ENCODE assay signal across 24 cellular contexts in genomic region chr9:5578018-5578697, GRCh38. TPM values are rescaled to one million over a fixed set of nuclear protein-coding genes. Genes with fewer than 3 reads are reported as not detected.
DNase-seq lines count a peak whose midpoint lies in the region; ATAC-seq and TF ChIP-seq lines count a peak whose summit lies in the region.
"Had no signal": no experiment of that assay in that cellular context is flagged by ENCODE, and none has a peak within 500 bp of the region (broad histone marks: within the 10 kb centered on the region; RNA-seq: fewer than 3 reads in every experiment).

No MANE protein-coding gene starts in this region.

- intact Hi-C loops in IMR-90 (cut with micrococcal nuclease) (no loop called here), upper lobe of right lung (cut with DNase I) (no loop called here)

- no peak for ATAC-seq in IMR-90 (ENCODE audit: low read depth)
- no peak for ATAC-seq in GM21825 (IDR thresholded peaks at IDR 0.05; ENCODE audit: unreplicated experiment)
- ATAC-seq in GM18867 (IDR thresholded peaks at IDR 0.05; ENCODE audit: unreplicated experiment): no peak
- no peak for ATAC-seq in upper lobe of right lung
- ATAC-seq in HG02884 (IDR thresholded peaks at IDR 0.05; ENCODE audit: unreplicated experiment): no peak

- TF ChIP-seq CTCF in AG09319 (IDR thresholded peaks at IDR 0.05; ENCODE audit: low read depth, low read length): no peak
- TF ChIP-seq CTCF in IMR-90 (conservative IDR thresholded peaks at IDR 0.05; ENCODE audit: low read depth, low read length): no peak
- TF ChIP-seq CTCF in epithelial cell of esophagus (IDR thresholded peaks at IDR 0.05; ENCODE audit: insufficient read depth, low read depth, low read length, missing control alignments): no peak
- no peak for TF ChIP-seq CTCF in upper lobe of right lung (IDR thresholded peaks at IDR 0.05)

- H3K56ac ChIP-seq in IMR-90 (ENCODE audit: extremely low read depth, insufficient read depth, low read length): no peak overlapping the region

- H3K18ac ChIP-seq in IMR-90 (ENCODE audit: low read depth, low read length): no peak overlapping the region

- no peak overlapping the region for H3K27ac ChIP-seq in IMR-90 (ENCODE audit: insufficient read depth, low read length)
- H3K27ac ChIP-seq in upper lobe of right lung: no peak overlapping the region
- H3K27ac ChIP-seq: esophagus muscularis mucosa, KMS-11, VCaP had no signal

- H2AK5ac ChIP-seq in IMR-90 (ENCODE audit: low read depth, low read length): no peak overlapping the region

- BruUV-seq in IMR-90 (replicated peaks; lab: Mats Ljungman, UMichigan): no TSS peak

- H3K79me1 ChIP-seq in IMR-90 (ENCODE audit: low read depth in 1 of 2, low read length in 2 of 2): peaks cover 0 to 4% of the 10 kb centered on the region in 2 experiments; a peak in 2 of 4 replicates

- no peak overlapping the region for H2BK20ac ChIP-seq in IMR-90 (ENCODE audit: low read depth, low read length)

- no peaks in the 10 kb centered on the region for H3K27me3 ChIP-seq in IMR-90 (ENCODE audit: control insufficient read depth, insufficient read depth, low read length)
- H3K27me3 ChIP-seq in upper lobe of right lung: no peaks in the 10 kb centered on the region
- H3K27me3 ChIP-seq: ascending aorta, esophagus muscularis mucosa, tibial nerve had no signal

- H3K4me3 ChIP-seq in IMR-90 (ENCODE audit: insufficient read depth, low read depth, low read length): no peak overlapping the region
- H3K4me3 ChIP-seq in epithelial cell of esophagus (ENCODE audit: low read length): no peak overlapping the region
- no peak overlapping the region for H3K4me3 ChIP-seq in upper lobe of right lung
- H3K4me3 ChIP-seq: ascending aorta, esophagus muscularis mucosa, tibial nerve had no signal

- no peak overlapping the region for H4K91ac ChIP-seq in IMR-90 (ENCODE audit: insufficient read depth, low read depth, low read length)

- no peak overlapping the region for H2AFZ ChIP-seq in IMR-90 (replicated peaks; ENCODE audit: low read length, poor library complexity)

- H2BK15ac ChIP-seq in IMR-90 (ENCODE audit: low read depth, low read length): no peak overlapping the region

- no peak for TF ChIP-seq POLR2A in IMR-90 (IDR thresholded peaks at IDR 0.05; ENCODE audit: low read depth, low read length)

- no peak overlapping the region for H3K23ac ChIP-seq in IMR-90 (ENCODE audit: low read depth, low read length)

- peaks cover 2% of the 10 kb centered on the region for H3K4me1 ChIP-seq in IMR-90 (ENCODE audit: control insufficient read depth, insufficient read depth, low read length)
- H3K4me1 ChIP-seq in upper lobe of right lung: no peaks in the 10 kb centered on the region

- no peak overlapping the region for H3K9ac ChIP-seq in IMR-90 (ENCODE audit: low read depth, low read length)
- H3K9ac ChIP-seq: KMS-11 had no signal

- no peak for TF ChIP-seq RAD21 in IMR-90 (IDR thresholded peaks at IDR 0.05; ENCODE audit: low read length)

- POLR2A ChIA-PET in IMR-90 (lab: Charles Lee; ENCODE audit: unreplicated experiment): no interaction called here

- dilution Hi-C loops in IMR-90 (cut with HindIII; ENCODE audit: low sequenced_read_pairs, unreplicated experiment): no loop called here

- no peak overlapping the region for H3K4me2 ChIP-seq in IMR-90 (ENCODE audit: low read depth, low read length)
- H3K4me2 ChIP-seq: KMS-11 had no signal

- H2AK9ac ChIP-seq in IMR-90 (replicated peaks; ENCODE audit: low read depth, low read length, poor library complexity): no peak overlapping the region

- peak; percentile 12 for DNase-seq in AG09319 (ENCODE audit: extremely low read depth, low read depth)
- DNase-seq in EL: peak; percentile 22
- DNase-seq in IMR-90: peak; percentile 25
- DNase-seq in epithelial cell of esophagus (ENCODE audit: low read depth): peak; percentile 20
- DNase-seq in upper lobe of right lung: no peak
- DNase-seq: activated CD4-positive, alpha-beta memory T cell treated with anti-CD3 and anti-CD28 coated beads for 36 hours; activated T-cell treated with anti-CD3 and anti-CD28 coated beads for 4 hours; CD8-positive, alpha-beta memory T cell; DMS79; effector CD4-positive, alpha-beta T cell; left ventricle myocardium superior; NCI-H187 treated with DMSO at 0.1 percent for 48 hours; NCI-H774; SHP77 treated with DMSO at 0.1 percent for 48 hours; stimulated activated CD4-positive, alpha-beta T cell treated with anti-CD3 and anti-CD28 coated beads, Interleukin-2, amount 100 ng/mL, for 24 hours; T-helper 1 cell had no signal

- peak overlapping the region in 1 of 2 experiments; percentile 10; a peak in 1 of 4 replicates for H4K8ac ChIP-seq in IMR-90 (ENCODE audit: low read depth in 2 of 2, low read length in 2 of 2)

- CTCF ChIA-PET in IMR-90 (lab: Yijun Ruan, JAX): no interaction called here

- no peak overlapping the region for H2BK120ac ChIP-seq in IMR-90 (ENCODE audit: low read depth, low read length)

- H2BK5ac ChIP-seq in IMR-90 (ENCODE audit: low read depth, low read length, poor library complexity, severe bottlenecking): no peak overlapping the region

- H4K5ac ChIP-seq in IMR-90 (ENCODE audit: low read depth, low read length): no peak overlapping the region

- 0 out of 2 replicates have a peak, but pooled peaks cover under 1% of the 10 kb centered on the region for H3K9me1 ChIP-seq in IMR-90 (ENCODE audit: insufficient read depth, low read length)

- no peaks in the 10 kb centered on the region for H4K20me1 ChIP-seq in IMR-90 (ENCODE audit: insufficient read depth, low read length)

- H3K9me3 ChIP-seq in IMR-90 (ENCODE audit: control insufficient read depth, insufficient read depth, low read length): 0 out of 2 replicates have a peak, but pooled peaks cover 2% of the 10 kb centered on the region
- no peaks in the 10 kb centered on the region for H3K9me3 ChIP-seq in upper lobe of right lung
- H3K9me3 ChIP-seq: ascending aorta, esophagus muscularis mucosa, tibial nerve had no signal

- H3K36me3 ChIP-seq in IMR-90 (ENCODE audit: control insufficient read depth, insufficient read depth, low read length) (no peaks in the 10 kb centered on the region), upper lobe of right lung (no peaks in the 10 kb centered on the region)
- H3K36me3 ChIP-seq: ascending aorta, esophagus muscularis mucosa, tibial nerve had no signal

- in situ Hi-C loops in IMR-90 (cut with MboI; ENCODE audit: low sequenced_read_pairs): loop anchor here (25.0 kb wide), 1 partner anchor 1191 kb away; no protein-coding TSS in a partner anchor

- no peak overlapping the region for H3K4ac ChIP-seq in IMR-90 (ENCODE audit: low read depth, low read length)

- H3K14ac ChIP-seq in IMR-90 (replicated peaks; ENCODE audit: low read depth, low read length): no peak overlapping the region; the same call in 1 of the 2 replicates

TF ChIP-seq in IMR-90, 13 proteins besides CTCF, POLR2A, EP300 and RAD21:
- TF ChIP-seq CHD1 (IDR thresholded peaks at IDR 0.05; ENCODE audit: low read depth, low read length): no peak
- TF ChIP-seq RCOR1 (IDR thresholded peaks at IDR 0.05; ENCODE audit: insufficient replicate concordance, low read length): no peak
- no peak for TF ChIP-seq USF2 (IDR thresholded peaks at IDR 0.05; ENCODE audit: low read depth, low read length)
- TF ChIP-seq MAFK (IDR thresholded peaks at IDR 0.05; ENCODE audit: low read depth, low read length): no peak
- no peak for TF ChIP-seq MXI1 (IDR thresholded peaks at IDR 0.05; ENCODE audit: borderline replicate concordance, low read depth, low read length)
- no peak for TF ChIP-seq FOS (IDR thresholded peaks at IDR 0.05; ENCODE audit: low read depth, low read length)
- no peak for TF ChIP-seq MAZ (IDR thresholded peaks at IDR 0.05; ENCODE audit: borderline replicate concordance, low read depth, low read length)
- TF ChIP-seq, protein P1, sequence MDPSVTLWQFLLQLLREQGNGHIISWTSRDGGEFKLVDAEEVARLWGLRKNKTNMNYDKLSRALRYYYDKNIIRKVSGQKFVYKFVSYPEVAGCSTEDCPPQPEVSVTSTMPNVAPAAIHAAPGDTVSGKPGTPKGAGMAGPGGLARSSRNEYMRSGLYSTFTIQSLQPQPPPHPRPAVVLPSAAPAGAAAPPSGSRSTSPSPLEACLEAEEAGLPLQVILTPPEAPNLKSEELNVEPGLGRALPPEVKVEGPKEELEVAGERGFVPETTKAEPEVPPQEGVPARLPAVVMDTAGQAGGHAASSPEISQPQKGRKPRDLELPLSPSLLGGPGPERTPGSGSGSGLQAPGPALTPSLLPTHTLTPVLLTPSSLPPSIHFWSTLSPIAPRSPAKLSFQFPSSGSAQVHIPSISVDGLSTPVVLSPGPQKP (IDR thresholded peaks at IDR 0.05; ENCODE audit: borderline replicate concordance, low read depth, low read length): no peak
- TF ChIP-seq SMC3 (IDR thresholded peaks at IDR 0.05; ENCODE audit: low read depth, low read length): no peak
- no peak for TF ChIP-seq BHLHE40 (IDR thresholded peaks at IDR 0.05; ENCODE audit: low read depth, low read length)
- no peak for TF ChIP-seq NFE2L2 (IDR thresholded peaks at IDR 0.05; ENCODE audit: low read depth, low read length)
- no peak for TF ChIP-seq CEBPB (IDR thresholded peaks at IDR 0.05; ENCODE audit: low read depth, low read length)
- TF ChIP-seq RFX5 (IDR thresholded peaks at IDR 0.05; ENCODE audit: low read depth, low read length): no peak
TF ChIP-seq in IMR-90: peak in this region for 0.

RNA-seq across cellular contexts. Expression of gene RIC1, which starts 50.7 kb away (rescaled TPM):
- total RNA-seq in IMR-90 (2012; rRNA removed): 68.6 and 76.9 TPM in 2 replicates
- polyA plus RNA-seq in IMR-90 (2012; rRNA removed): 25.5 and 28.8 TPM in 2 replicates
- polyA plus RNA-seq in IMR-90 (2012; cell fraction: cytosol; rRNA removed): 8.9 and 9.9 TPM in 2 replicates
- polyA plus RNA-seq in IMR-90 (2012; cell fraction: nucleus; rRNA removed; ENCODE audit: low replicate concordance): 18.0 and 107 TPM in 2 replicates
- total RNA-seq in upper lobe of right lung: 23.9 TPM
